In the genomic region with DNA sequence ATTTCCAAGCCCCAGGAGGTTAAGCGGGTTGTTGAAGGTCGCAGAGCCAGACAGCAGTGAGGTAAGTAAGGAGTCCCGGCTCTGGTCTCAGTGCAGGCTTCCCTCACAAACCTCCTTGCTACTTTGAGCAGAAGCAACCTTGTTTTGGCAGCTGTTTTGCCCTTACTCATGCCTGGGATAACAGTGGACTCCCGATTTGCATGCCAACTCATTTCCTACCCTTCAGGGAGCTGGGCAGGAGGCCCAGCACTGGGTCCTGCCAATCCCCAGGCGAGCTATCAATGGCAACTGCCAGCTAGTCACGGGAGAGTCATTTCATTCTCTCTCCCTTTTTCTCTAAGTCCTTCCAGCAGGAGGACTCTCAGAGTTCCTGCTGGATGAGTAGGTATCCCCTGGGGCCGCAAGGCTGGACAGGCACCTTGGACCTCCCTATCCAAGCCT, we compare ENCODE assay signal across 8 cellular contexts.
A peak's percentile ranks its signal among the peaks of the same experiment; 100 is the strongest.
DNase-seq lines count a peak whose midpoint lies in the region; ATAC-seq and TF ChIP-seq lines count a peak whose summit lies in the region.

No MANE protein-coding gene starts in this region.

- H3K4me1 Mint-ChIP-seq in HFFc6 (ENCODE audit: low read depth), result peaks cover 42% of the 10 kb centered on the region

- ATAC-seq in HG03025 (IDR thresholded peaks at IDR 0.05; ENCODE audit: low FRiP score, unreplicated experiment), result no peak

- no peaks in the 10 kb centered on the region for H3K36me3 ChIP-seq in ascending aorta
- H3K36me3 ChIP-seq in left ventricle myocardium inferior, result no peaks in the 10 kb centered on the region

- H3K4me3 Mint-ChIP-seq in HFFc6, result peak overlapping the region; percentile 22; the same call in 1 of the 2 replicates

- intact Hi-C loops in ascending aorta (cut with DNase I), result loop anchor here (1.0 kb wide), 2 partner anchors 31 to 51 kb away; no protein-coding TSS in a partner anchor
- intact Hi-C loops in left ventricle myocardium inferior (cut with micrococcal nuclease), result no loop called here

- no peaks in the 10 kb centered on the region for H3K9me3 Mint-ChIP-seq in HFFc6

- DNase-seq in HFFc6 (peak; percentile 98), ascending aorta (ENCODE audit: low spot score in 2 of 2) (peak; percentile 60 to 92), left ventricle myocardium inferior (peak; percentile 68), smooth muscle cell of the brain vasculature (ENCODE audit: low read depth, low spot score) (peak; percentile 74), SHP77 (lab: John Stamatoyannopoulos, UW) (no peak)
- no peak for DNase-seq in stimulated activated CD4-positive, alpha-beta T cell treated with anti-CD3 and anti-CD28 coated beads, Interleukin-12 subunit alpha, Interleukin-12 subunit beta, amount 100 ng/mL, for 4 hours
- DNase-seq in activated CD4-positive, alpha-beta T cell treated with anti-CD3 and anti-CD28 coated beads, Interleukin-2, amount 50 U/mL, for 48 hours, result no peak

- H3K9me3 ChIP-seq in ascending aorta, result no peaks in the 10 kb centered on the region
- H3K9me3 ChIP-seq in left ventricle myocardium inferior (replicated peaks), result no peaks in the 10 kb centered on the region

- H3K4me3 ChIP-seq in ascending aorta, result no peak overlapping the region
- no peak overlapping the region for H3K4me3 ChIP-seq in left ventricle myocardium inferior

- TF ChIP-seq CTCF in HFFc6 (IDR thresholded peaks at IDR 0.05), result 0 out of 2 replicates have a peak, but pooled peaks have one; percentile 34
- no peak for TF ChIP-seq CTCF in ascending aorta (IDR thresholded peaks at IDR 0.05)
- TF ChIP-seq CTCF in left ventricle myocardium inferior (IDR thresholded peaks at IDR 0.05; ENCODE audit: borderline replicate concordance), result peak; percentile 27

- H3K27me3 ChIP-seq in ascending aorta (no peaks in the 10 kb centered on the region), left ventricle myocardium inferior (ENCODE audit: low read depth) (no peaks in the 10 kb centered on the region)

- no peaks in the 10 kb centered on the region for H3K27me3 Mint-ChIP-seq in HFFc6 (ENCODE audit: insufficient read depth)

- H3K4me1 ChIP-seq in ascending aorta (peaks cover 6 to 26% of the 10 kb centered on the region in 2 donors), left ventricle myocardium inferior (peaks cover 36% of the 10 kb centered on the region)

- peak overlapping the region; percentile 74 for H3K27ac Mint-ChIP-seq in HFFc6

- no peaks in the 10 kb centered on the region for H3K36me3 Mint-ChIP-seq in HFFc6 (ENCODE audit: low read depth)

- peak overlapping the region; percentile 62 to 72 for H3K27ac ChIP-seq in ascending aorta
- peak overlapping the region; percentile 31 for H3K27ac ChIP-seq in left ventricle myocardium inferior (replicated peaks)

Comparison
In these comparisons a context has a peak if more than half of its experiments do, and no peak if none do; other contexts are left out.
1. DNase-seq: peak in HFFc6 (single experiment), ascending aorta (2 of 2), left ventricle myocardium inferior (single experiment) and smooth muscle cell of the brain vasculature (single experiment); none in SHP77 (0 of 2), stimulated activated CD4-positive, alpha-beta T cell treated with anti-CD3 and anti-CD28 coated beads, Interleukin-12 subunit alpha, Interleukin-12 subunit beta, amount 100 ng/mL, for 4 hours (single experiment) and activated CD4-positive, alpha-beta T cell treated with anti-CD3 and anti-CD28 coated beads, Interleukin-2, amount 50 U/mL, for 48 hours (0 of 2).
2. CTCF ChIP-seq: peak in HFFc6 (single experiment) and left ventricle myocardium inferior (single experiment); none in ascending aorta (0 of 3).